9 cellular contexts compared by ENCODE assay signal in genomic region chr6:70398783-70399730, GRCh38. TPM values are rescaled to one million over a fixed set of nuclear protein-coding genes. Genes with fewer than 3 reads are reported as not detected.
DNase-seq lines count a peak whose midpoint lies in the region; ATAC-seq, FAIRE-seq and TF ChIP-seq lines count a peak whose summit lies in the region.
"Had no signal": no experiment of that assay in that cellular context is flagged by ENCODE, and none has a peak within 500 bp of the region (broad histone marks: within the 10 kb centered on the region; RNA-seq: fewer than 3 reads in every experiment).

No MANE protein-coding gene starts in this region.

- WGBS in A549 (ENCODE audit: missing lambda C conversion rate), result 1% methylated on average over 7 of the region's 7 CpGs

- FAIRE-seq in A549 (lab: Jason Lieb, UNC), result no peak

- H3K27ac ChIP-seq in A549, result peak overlapping the region; percentile 93

- H3K27ac Mint-ChIP-seq in HFFc6, result no peak overlapping the region

- H3K36me3 Mint-ChIP-seq in HFFc6 (ENCODE audit: low read depth), result no peaks in the 10 kb centered on the region

- POLR2A ChIA-PET in A549 (lab: Yijun Ruan, JAX), result interaction anchor here (1.1 to 4.4 kb wide), 3 partner anchors 10 to 28 kb away, joined by 5 to 59 read pairs (median 6); partner anchors contain the start of gene FAM135A

- no peaks in the 10 kb centered on the region for H3K9me3 ChIP-seq in A549

- CTCF ChIA-PET in A549 (lab: Yijun Ruan, JAX), result interaction anchor here (1.0 to 1.3 kb wide), 4 partner anchors 14 to 34 kb away, joined by 3 to 7 read pairs (median 3); partner anchors contain the start of gene FAM135A

- TF ChIP-seq CTCF in A549 (IDR thresholded peaks at IDR 0.05) (no peak), HFFc6 (IDR thresholded peaks at IDR 0.05) (no peak)

- peak overlapping the region; percentile 38 for H3K4me3 ChIP-seq in A549

- H3K4me1 ChIP-seq in A549, result peaks cover 47% of the 10 kb centered on the region

- ATAC-seq in A549 (peak; percentile 97 to 98), left lobe of liver (peak; percentile 97), GM18861 (IDR thresholded peaks at IDR 0.05; ENCODE audit: unreplicated experiment) (no peak), HG03045 (IDR thresholded peaks at IDR 0.05; ENCODE audit: unreplicated experiment) (no peak), GM21717 (IDR thresholded peaks at IDR 0.05; ENCODE audit: unreplicated experiment) (no peak)

- TF ChIP-seq POLR2A in A549 (IDR thresholded peaks at IDR 0.05; ENCODE audit: low read length), result no peak

- H3K27me3 Mint-ChIP-seq in HFFc6 (ENCODE audit: insufficient read depth), result peaks cover 11% of the 10 kb centered on the region

- DNase-seq in A549 (ENCODE audit: low read depth in 1 of 2, low spot score in 1 of 2) (peak; percentile 68 to 92), HFFc6 (peak; percentile 33), astrocyte of the hippocampus (ENCODE audit: low read depth, low spot score) (peak; percentile 73), left lobe of liver (ENCODE audit: low spot score) (no peak), middle frontal gyrus (ENCODE audit: extremely low spot score, low spot score) (no peak)
- DNase-seq: NCI-H1048 had no signal

- peak in 1 of 2 experiments; percentile 51; a peak in 2 of 5 replicates for TF ChIP-seq EP300 in A549 (IDR thresholded peaks at IDR 0.05)

- peak overlapping the region; percentile 97 for H3K4me2 ChIP-seq in A549

- peaks cover 16% of the 10 kb centered on the region for H3K4me1 Mint-ChIP-seq in HFFc6 (ENCODE audit: low read depth)

- H3K4me3 Mint-ChIP-seq in HFFc6, result peak overlapping the region; percentile 38

- no peaks in the 10 kb centered on the region for H3K9me3 Mint-ChIP-seq in HFFc6

- 0 out of 5 replicates have a peak, but pooled peaks of 1 of the 2 experiments have one; percentile 23 for TF ChIP-seq RAD21 in A549 (conservative IDR thresholded peaks at IDR 0.05 in 1 of 2, IDR thresholded peaks at IDR 0.05 in 1 of 2)

TF ChIP-seq in A549, 52 proteins besides CTCF, POLR2A, EP300 and RAD21 (continues in another document):
- TF ChIP-seq FOSB (CRISPR knock-in tag; IDR thresholded peaks at IDR 0.05), result no peak
- TF ChIP-seq PBX3 (IDR thresholded peaks at IDR 0.05), result no peak
- no peak for TF ChIP-seq MYC (IDR thresholded peaks at IDR 0.05; ENCODE audit: borderline replicate concordance, low read length)
- TF ChIP-seq POLR2AphosphoS2 (conservative IDR thresholded peaks at IDR 0.05; ENCODE audit: low read length), result no peak
- TF ChIP-seq RNF2 (IDR thresholded peaks at IDR 0.05; ENCODE audit: borderline replicate concordance, low read depth), result no peak
- peak; percentile 80; the same call in 1 of the 2 replicates for TF ChIP-seq JUNB (IDR thresholded peaks at IDR 0.05)
- TF ChIP-seq, protein P1, sequence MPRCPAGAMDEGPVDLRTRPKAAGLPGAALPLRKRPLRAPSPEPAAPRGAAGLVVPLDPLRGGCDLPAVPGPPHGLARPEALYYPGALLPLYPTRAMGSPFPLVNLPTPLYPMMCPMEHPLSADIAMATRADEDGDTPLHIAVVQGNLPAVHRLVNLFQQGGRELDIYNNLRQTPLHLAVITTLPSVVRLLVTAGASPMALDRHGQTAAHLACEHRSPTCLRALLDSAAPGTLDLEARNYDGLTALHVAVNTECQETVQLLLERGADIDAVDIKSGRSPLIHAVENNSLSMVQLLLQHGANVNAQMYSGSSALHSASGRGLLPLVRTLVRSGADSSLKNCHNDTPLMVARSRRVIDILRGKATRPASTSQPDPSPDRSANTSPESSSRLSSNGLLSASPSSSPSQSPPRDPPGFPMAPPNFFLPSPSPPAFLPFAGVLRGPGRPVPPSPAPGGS (IDR thresholded peaks at IDR 0.05), result no peak; the same call in 2 of the 3 replicates
- TF ChIP-seq GATA3 (IDR thresholded peaks at IDR 0.05; ENCODE audit: borderline replicate concordance), result peak; percentile 61; the same call in 1 of the 2 replicates
- TF ChIP-seq TP53 (CRISPR knock-in tag; IDR thresholded peaks at IDR 0.05), result no peak
- no peak for TF ChIP-seq KDM5A (IDR thresholded peaks at IDR 0.05)
- TF ChIP-seq KDM1A (IDR thresholded peaks at IDR 0.05; ENCODE audit: low read depth), result no peak
- TF ChIP-seq CBX8 (IDR thresholded peaks at IDR 0.05), result no peak
- TF ChIP-seq FOSL2 (IDR thresholded peaks at IDR 0.05), result peak; percentile 61
- peak; percentile 85 for TF ChIP-seq FOSL2 (CRISPR knock-in tag; IDR thresholded peaks at IDR 0.05)
- TF ChIP-seq HMGXB4 (CRISPR knock-in tag; IDR thresholded peaks at IDR 0.05; ENCODE audit: borderline replicate concordance), result no peak
- TF ChIP-seq ATOH8 (CRISPR knock-in tag; IDR thresholded peaks at IDR 0.05; ENCODE audit: low read depth), result no peak
- no peak for TF ChIP-seq HDAC2 (IDR thresholded peaks at IDR 0.05)
- peak; percentile 70 for TF ChIP-seq MAX (IDR thresholded peaks at IDR 0.05)
- no peak for TF ChIP-seq EHMT2 (IDR thresholded peaks at IDR 0.05; ENCODE audit: low read depth)
- no peak for TF ChIP-seq NFE2L2 (conservative IDR thresholded peaks at IDR 0.05; ENCODE audit: low read length)
- no peak for TF ChIP-seq FOXS1 (CRISPR knock-in tag; IDR thresholded peaks at IDR 0.05)
- TF ChIP-seq RCOR1 (IDR thresholded peaks at IDR 0.05; ENCODE audit: low read depth, low read length), result no peak
- no peak for TF ChIP-seq ZSCAN20 (CRISPR knock-in tag; IDR thresholded peaks at IDR 0.05)
- no peak for TF ChIP-seq REST (IDR thresholded peaks at IDR 0.05)
- no peak for TF ChIP-seq BHLHE40 (IDR thresholded peaks at IDR 0.05; ENCODE audit: low read depth, low read length)

RNA-seq across cellular contexts. Expression of gene FAM135A, which starts 14.3 kb away (rescaled TPM):
- polyA plus RNA-seq in A549 (2011; rRNA removed) (24.6 and 33.6 TPM in 2 replicates), A549 (2017; fragmentation: RNase III; extraction: RNeasy Plus Mini Kit Qiagen cat#74134 plus additional on column Dnase treatment) (10.0 to 11.3 TPM (median 10.8 TPM) in 3 replicates)
- polyA plus RNA-seq in A549 (2012; cell fraction: cytosol; rRNA removed), result 3.9 and 5.1 TPM in 2 replicates
- polyA plus RNA-seq in A549 (2012; cell fraction: nucleus; rRNA removed), result 2.4 and 3.9 TPM in 2 replicates
- 25.2 and 28.0 TPM in 2 replicates for polyA minus RNA-seq in A549 (2011; rRNA and poly(A)+ RNA removed)
- total RNA-seq in HFFc6 (2021; fragmentation: NEBNext Ultra II Directional; extraction: Animal tissue kit (Norgen Biotek cat#: 25700)), result 1 to 10 TPM; 2.2 to 4.0 (median 3.9) TPM
- total RNA-seq in left lobe of liver, result 3.9 TPM

Comparison
In these comparisons a context has a peak if more than half of its experiments do, and no peak if none do; other contexts are left out.
1. ATAC-seq: peak in A549 (2 of 2) and left lobe of liver (single experiment); none in GM18861 (single experiment), HG03045 (single experiment) and GM21717 (single experiment).
2. DNase-seq: peak in A549 (2 of 2), HFFc6 (single experiment) and astrocyte of the hippocampus (single experiment); none in left lobe of liver (single experiment) and middle frontal gyrus (single experiment).